Comparison of ENCODE assay signal across 8 cellular contexts in genomic region chr3:101950510-101950909, GRCh38.
DNase-seq lines count a peak whose midpoint lies in the region; ATAC-seq lines count a peak whose summit lies in the region.

No MANE protein-coding gene starts in this region.

- H3K4me3 ChIP-seq in skin epidermis = no peak overlapping the region

- no peak for DNase-seq in activated CD4-positive, CD25-positive, alpha-beta regulatory T cell treated with anti-CD3 and anti-CD28 coated beads, Interleukin-2, amount 50 U/mL, for 72 hours
- peak; percentile 90 for DNase-seq in astrocyte of the hippocampus (ENCODE audit: low read depth, low spot score)
- DNase-seq in NCI-H1417 treated with DMSO at 0.1 percent for 48 hours (lab: John Stamatoyannopoulos, UW) = no peak
- DNase-seq in NCI-H2029 treated with DMSO at 0.1 percent for 48 hours (lab: John Stamatoyannopoulos, UW) = no peak

- H3K27ac ChIP-seq in skin epidermis = peak overlapping the region in 16 of 21 experiments; percentile 4 to 80 (median 54)

- peak; percentile 89 to 92 for ATAC-seq in activated CD4-positive, CD25-positive, alpha-beta regulatory T cell treated with anti-CD3 and anti-CD28 coated beads, Interleukin-2, amount 50 U/mL, for 24 hours
- ATAC-seq in HG03095 (IDR thresholded peaks at IDR 0.05; ENCODE audit: unreplicated experiment) (peak; percentile 69), GM21717 (IDR thresholded peaks at IDR 0.05; ENCODE audit: unreplicated experiment) (no peak)
